ENCODE assay signal across 13 cellular contexts in the genomic region with DNA sequence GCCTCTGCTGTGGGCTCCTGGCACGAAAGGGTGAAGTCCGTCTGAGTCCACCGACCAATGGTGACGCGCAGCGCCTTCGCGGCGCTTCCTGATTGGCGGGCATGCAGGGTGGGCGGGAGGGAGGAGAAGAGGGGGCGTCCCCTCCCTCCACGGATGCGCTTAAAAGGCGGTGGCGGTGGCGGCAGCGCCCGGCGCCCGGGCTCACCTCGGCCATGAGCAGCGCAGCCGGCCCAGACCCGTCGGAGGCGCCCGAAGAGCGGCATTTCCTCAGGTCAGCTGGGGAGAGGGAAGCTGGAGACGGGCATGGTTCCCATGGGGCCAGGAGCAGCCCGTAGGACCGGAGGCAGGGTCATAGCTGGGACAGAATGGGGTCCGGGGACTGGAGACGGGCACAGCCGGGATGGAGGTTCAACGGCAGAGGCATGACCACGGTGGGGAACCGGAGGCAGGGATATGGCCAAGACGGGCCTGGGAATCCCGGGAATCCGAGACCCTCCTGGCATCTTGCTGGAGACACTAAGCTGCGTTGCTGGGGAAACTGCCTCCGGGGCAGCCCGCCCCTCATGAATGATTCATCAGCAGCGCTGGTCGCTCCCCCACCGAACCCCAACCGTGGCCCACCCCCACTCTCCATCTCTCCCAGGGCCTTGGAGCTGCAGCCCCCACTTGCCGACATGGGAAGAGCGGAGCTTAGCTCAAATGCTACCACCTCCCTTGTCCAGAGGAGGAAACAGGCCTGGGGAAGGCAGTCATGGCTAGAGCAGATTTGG. TPM values are rescaled to one million over a fixed set of nuclear protein-coding genes. Genes with fewer than 3 reads are reported as not detected.
DNase-seq lines count a peak whose midpoint lies in the region; ATAC-seq and TF ChIP-seq lines count a peak whose summit lies in the region.
"Had no signal": no experiment of that assay in that cellular context is flagged by ENCODE, and none has a peak within 500 bp of the region (broad histone marks: within the 10 kb centered on the region; RNA-seq: fewer than 3 reads in every experiment).

A gene with protein sequence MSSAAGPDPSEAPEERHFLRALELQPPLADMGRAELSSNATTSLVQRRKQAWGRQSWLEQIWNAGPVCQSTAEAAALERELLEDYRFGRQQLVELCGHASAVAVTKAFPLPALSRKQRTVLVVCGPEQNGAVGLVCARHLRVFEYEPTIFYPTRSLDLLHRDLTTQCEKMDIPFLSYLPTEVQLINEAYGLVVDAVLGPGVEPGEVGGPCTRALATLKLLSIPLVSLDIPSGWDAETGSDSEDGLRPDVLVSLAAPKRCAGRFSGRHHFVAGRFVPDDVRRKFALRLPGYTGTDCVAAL (plus strand): TSS at position 191 of the 770 bp plus-strand sequence. CDS start 22 bp downstream, at position 213.

- H3K36me3 Mint-ChIP-seq in activated T-cell treated with anti-CD3 and anti-CD28 coated beads, Interleukin-2, amount 50 U/mL, for 72 hours (ENCODE audit: insufficient read depth in 2 of 2): peaks cover 0 to 6% of the 10 kb centered on the region in 2 donors

- no peaks in the 10 kb centered on the region for H3K27me3 Mint-ChIP-seq in activated T-cell treated with anti-CD3 and anti-CD28 coated beads, Interleukin-2, amount 50 U/mL, for 72 hours (ENCODE audit: low read depth)
- H3K27me3 Mint-ChIP-seq: activated naive CD8-positive, alpha-beta T cell treated with anti-CD3 and anti-CD28 coated beads, Interleukin-2, amount 50 U/mL, for 24 hours had no signal

- TF ChIP-seq CTCF in upper lobe of right lung (IDR thresholded peaks at IDR 0.05): no peak
- TF ChIP-seq CTCF in GM13977 (IDR thresholded peaks at IDR 0.05; ENCODE audit: extremely low read depth, insufficient read depth, missing control alignments): no peak

- H3K4me1 Mint-ChIP-seq in activated T-cell treated with anti-CD3 and anti-CD28 coated beads, Interleukin-2, amount 50 U/mL, for 72 hours (ENCODE audit: low read depth): peaks cover 12% of the 10 kb centered on the region

- intact Hi-C loops in upper lobe of right lung (cut with DNase I): no loop called here

- H3K4me1 ChIP-seq in thymus (ENCODE audit: control insufficient read depth, insufficient read depth, low read length) (peaks cover 4% of the 10 kb centered on the region), upper lobe of right lung (peaks cover 7% of the 10 kb centered on the region)
- H3K4me1 ChIP-seq: parathyroid adenoma had no signal

- H3K9me3 ChIP-seq in iPS-18c (ENCODE audit: control insufficient read depth, insufficient read depth, low read length) (no peaks in the 10 kb centered on the region), thymus (ENCODE audit: control insufficient read depth) (no peaks in the 10 kb centered on the region), upper lobe of right lung (no peaks in the 10 kb centered on the region)

- H3K36me3 ChIP-seq in thymus (ENCODE audit: control insufficient read depth, insufficient read depth) (peaks cover 53% of the 10 kb centered on the region), upper lobe of right lung (peaks cover 34% of the 10 kb centered on the region)

- ATAC-seq in activated T-cell treated with anti-CD3 and anti-CD28 coated beads, Interleukin-2, amount 50 U/mL, for 72 hours (replicated peaks in 1 of 2): no peak
- no peak for ATAC-seq in upper lobe of right lung
- ATAC-seq: activated naive CD8-positive, alpha-beta T cell treated with anti-CD3 and anti-CD28 coated beads, Interleukin-2, amount 50 U/mL, for 24 hours had no signal

- 96% methylated on average over 50 of the region's 50 CpGs for WGBS in thymus

- H3K4me3 ChIP-seq in iPS-18c (ENCODE audit: insufficient read depth, low read depth, low read length) (peak within 1 kb of the TSS; percentile 31; the same call in 1 of the 2 replicates), thymus (ENCODE audit: low read length) (no peak within 1 kb of the TSS), upper lobe of right lung (no peak within 1 kb of the TSS)

- in situ Hi-C loops in GM13977 (cut with MboI; ENCODE audit: low pct_unique_long_range_greater_than_20kb, low sequenced_read_pairs, unreplicated experiment): loop anchor here (10.0 to 25.0 kb wide), 3 partner anchors 116 to 708 kb away; partner anchors contain the start of gene GMIP

- no peak for DNase-seq in activated T-cell treated with anti-CD3 and anti-CD28 coated beads, Interleukin-2, amount 50 U/mL, for 72 hours
- no peak for DNase-seq in activated T-cell treated with anti-CD3 and anti-CD28 coated beads for 4 hours
- DNase-seq in caudate nucleus (lab: John Stamatoyannopoulos, UW): peak in 56 of 61 donors; percentile 8 to 91 (median 68)
- no peak for DNase-seq in upper lobe of right lung
- no peak for DNase-seq in SIG-M5 (lab: John Stamatoyannopoulos, UW)
- no peak for DNase-seq in GM13977 (ENCODE audit: low spot score)
- DNase-seq: activated naive CD8-positive, alpha-beta T cell treated with anti-CD3 and anti-CD28 coated beads, Interleukin-2, amount 50 U/mL, for 24 hours; AML-193; NCI-H2107; stimulated activated CD8-positive, alpha-beta memory T cell treated with anti-CD3 and anti-CD28 coated beads, Interleukin-4, amount 100 ng/mL, for 48 hours had no signal

- H3K27me3 ChIP-seq in thymus (ENCODE audit: control insufficient read depth, insufficient read depth) (no peaks in the 10 kb centered on the region), upper lobe of right lung (no peaks in the 10 kb centered on the region)

- peak within 1 kb of the TSS; percentile 77 for H3K27ac ChIP-seq in caudate nucleus (ENCODE audit: low read depth, low read length)
- H3K27ac ChIP-seq in thymus (ENCODE audit: low read depth): no peak within 1 kb of the TSS
- H3K27ac ChIP-seq in upper lobe of right lung: no peak within 1 kb of the TSS
- H3K27ac ChIP-seq: parathyroid adenoma had no signal

- H3K4me3 Mint-ChIP-seq in activated T-cell treated with anti-CD3 and anti-CD28 coated beads, Interleukin-2, amount 50 U/mL, for 72 hours: no peak within 1 kb of the TSS
- H3K4me3 Mint-ChIP-seq: activated naive CD8-positive, alpha-beta T cell treated with anti-CD3 and anti-CD28 coated beads, Interleukin-2, amount 50 U/mL, for 24 hours had no signal

- no peaks in the 10 kb centered on the region for H3K9me3 Mint-ChIP-seq in activated T-cell treated with anti-CD3 and anti-CD28 coated beads, Interleukin-2, amount 50 U/mL, for 72 hours
- H3K9me3 Mint-ChIP-seq: activated naive CD8-positive, alpha-beta T cell treated with anti-CD3 and anti-CD28 coated beads, Interleukin-2, amount 50 U/mL, for 24 hours had no signal

- no peak within 1 kb of the TSS for H3K27ac Mint-ChIP-seq in activated T-cell treated with anti-CD3 and anti-CD28 coated beads, Interleukin-2, amount 50 U/mL, for 72 hours
- H3K27ac Mint-ChIP-seq: activated naive CD8-positive, alpha-beta T cell treated with anti-CD3 and anti-CD28 coated beads, Interleukin-2, amount 50 U/mL, for 24 hours had no signal

RNA-seq across cellular contexts. Expression of the gene that starts here (rescaled TPM):
- 10 to 100 TPM; 18.2 to 21.3 TPM for total RNA-seq in activated T-cell treated with anti-CD3 and anti-CD28 coated beads, Interleukin-2, amount 50 U/mL, for 72 hours
- polyA plus RNA-seq in thymus: 37.1 TPM
- total RNA-seq in upper lobe of right lung: 6.4 TPM

Comparison
In these comparisons a context has a peak if more than half of its experiments do, and no peak if none do; other contexts are left out.
1. DNase-seq: peak in caudate nucleus (56 of 61); none in activated T-cell treated with anti-CD3 and anti-CD28 coated beads, Interleukin-2, amount 50 U/mL, for 72 hours (0 of 2), activated T-cell treated with anti-CD3 and anti-CD28 coated beads for 4 hours (single experiment), upper lobe of right lung (single experiment), SIG-M5 (single experiment) and GM13977 (single experiment).